In genomic region chr14:55794655-55795583, GRCh38 we compare ENCODE assay signal across 1 cellular context.
TF ChIP-seq lines count a peak whose summit lies in the region.

No MANE protein-coding gene starts in this region.

TF ChIP-seq in K562, 482 proteins besides CTCF, POLR2A, EP300 and RAD21 (continued from another document):
- TF ChIP-seq ARID3A (IDR thresholded peaks at IDR 0.05; ENCODE audit: borderline replicate concordance, low read depth, low read length) (no peak), IRF9 (tag; IDR thresholded peaks at IDR 0.05) (no peak), ZNF644 (tag; IDR thresholded peaks at IDR 0.05; ENCODE audit: low read depth) (no peak)
